8 cellular contexts compared by ENCODE assay signal in genomic region chr2:68943581-68944568, GRCh38. TPM values are rescaled to one million over a fixed set of nuclear protein-coding genes. Genes with fewer than 3 reads are reported as not detected.
DNase-seq lines count a peak whose midpoint lies in the region; ATAC-seq and TF ChIP-seq lines count a peak whose summit lies in the region.

No MANE protein-coding gene starts in this region.

- POLR2A ChIA-PET in A673 (lab: Charles Lee; ENCODE audit: low non-redundant PET) = interaction anchor here (0.6 kb wide), 2 partner anchors 11 to 634 kb away, joined by 3 read pairs; no protein-coding TSS in a partner anchor

- no peak for TF ChIP-seq POLR2A in heart left ventricle (IDR thresholded peaks at IDR 0.05)
- no peak for TF ChIP-seq POLR2A in GM18505 (IDR thresholded peaks at IDR 0.05; ENCODE audit: borderline replicate concordance, extremely low read depth, insufficient read depth, insufficient read length)

- no peaks in the 10 kb centered on the region for H3K9me3 ChIP-seq in A673 (ENCODE audit: low read depth, low read length, poor library complexity, severe bottlenecking)
- H3K9me3 ChIP-seq in heart left ventricle = peaks cover 0 to 8% (median 0%) of the 10 kb centered on the region in 12 donors

- DNase-seq in A673 (ENCODE audit: low spot score) (peak; percentile 83), NCI-H1105 (lab: John Stamatoyannopoulos, UW) (peak; percentile 31), heart left ventricle (peak in 3 of 5 donors; percentile 40 to 52 (median 44)), pons (ENCODE audit: low spot score) (peak; percentile 63)
- peak; percentile 16 for DNase-seq in activated naive CD8-positive, alpha-beta T cell treated with anti-CD3 and anti-CD28 coated beads, Interleukin-2, amount 50 U/mL, for 16 hours (ENCODE audit: low read depth, low spot score)

- no peak overlapping the region for H3K27ac ChIP-seq in A673 (ENCODE audit: low read depth, low read length, poor library complexity, severe bottlenecking)
- no peak overlapping the region for H3K27ac ChIP-seq in heart left ventricle

- H3K27me3 ChIP-seq in A673 (replicated peaks; ENCODE audit: insufficient read depth, low read depth, low read length, poor library complexity) = no peaks in the 10 kb centered on the region
- H3K27me3 ChIP-seq in heart left ventricle = peaks cover 0 to 3% (median 0%) of the 10 kb centered on the region in 9 donors

- H3K36me3 ChIP-seq in A673 (ENCODE audit: insufficient read depth, low read length, poor library complexity, severe bottlenecking) (no peaks in the 10 kb centered on the region), heart left ventricle (no peaks in the 10 kb centered on the region)

- peak; percentile 81 for TF ChIP-seq CTCF in A673 (conservative IDR thresholded peaks at IDR 0.05; ENCODE audit: low read depth, low read length)
- peak; percentile 74 to 88 (median 80) for TF ChIP-seq CTCF in heart left ventricle (IDR thresholded peaks at IDR 0.05)

- peaks cover 5% of the 10 kb centered on the region for H3K4me1 ChIP-seq in A673 (ENCODE audit: insufficient read depth, low read length, poor library complexity, severe bottlenecking)
- H3K4me1 ChIP-seq in heart left ventricle = peaks cover 0 to 10% (median 0%) of the 10 kb centered on the region in 12 donors

- WGBS in heart left ventricle, 4 donors = 37 to 41% (median 38%) methylated on average over 21 to 27 of the region's 27 CpGs

- H3K4me3 ChIP-seq in A673 (ENCODE audit: low read depth, low read length, poor library complexity, severe bottlenecking) (no peak overlapping the region), heart left ventricle (no peak overlapping the region)

- CTCF ChIA-PET in A673 (lab: Charles Lee) = interaction anchor here (1.0 to 1.7 kb wide), 9 partner anchors 9 to 480 kb away, joined by 3 to 25 read pairs (median 3); partner anchors contain the start of gene GKN2

- no TSS peak for BruUV-seq in A673 (replicated peaks; lab: Mats Ljungman, UMichigan)

- ATAC-seq in GM18867 (IDR thresholded peaks at IDR 0.05; ENCODE audit: unreplicated experiment) = peak; percentile 45
- ATAC-seq in SK-N-SH treated with all-trans-retinoic acid at 6 μM for 48 hours = peak; percentile 97
- peak; percentile 58 to 71 (median 70) for ATAC-seq in heart left ventricle
- no peak for ATAC-seq in GM18505 (IDR thresholded peaks at IDR 0.05; ENCODE audit: unreplicated experiment)

- intact Hi-C loops in A673 (cut with micrococcal nuclease; ENCODE audit: unreplicated experiment) = loop anchor here (1.0 to 5.0 kb wide), 2 partner anchors 153 to 363 kb away; no protein-coding TSS in a partner anchor
- intact Hi-C loops in heart left ventricle (cut with DNase I) = loop anchor here in 9 of 10 donors (1.0 to 10.0 kb wide), 5 partner anchors 68 to 363 kb away; partner anchors contain the start of gene ANTXR1 (in 2 of the 9)

TF ChIP-seq in SK-N-SH treated with all-trans-retinoic acid at 6 μM for 48 hours, 23 proteins besides CTCF, POLR2A, EP300 and RAD21:
- no peak for TF ChIP-seq ZNF8 (CRISPR knock-in tag; IDR thresholded peaks at IDR 0.05)
- no peak for TF ChIP-seq ZNF70 (CRISPR knock-in tag; IDR thresholded peaks at IDR 0.05)
- no peak for TF ChIP-seq ZFP3 (CRISPR knock-in tag; IDR thresholded peaks at IDR 0.05)
- no peak for TF ChIP-seq CREB5 (CRISPR knock-in tag; IDR thresholded peaks at IDR 0.05; ENCODE audit: low read depth)
- TF ChIP-seq PPARA (CRISPR knock-in tag; IDR thresholded peaks at IDR 0.05; ENCODE audit: borderline replicate concordance) = no peak
- no peak for TF ChIP-seq ESRRG (CRISPR knock-in tag; IDR thresholded peaks at IDR 0.05)
- no peak for TF ChIP-seq ZFP30 (CRISPR knock-in tag; IDR thresholded peaks at IDR 0.05)
- no peak for TF ChIP-seq CSRNP3 (CRISPR knock-in tag; IDR thresholded peaks at IDR 0.05)
- no peak for TF ChIP-seq TSHZ2 (CRISPR knock-in tag; IDR thresholded peaks at IDR 0.05)
- no peak for TF ChIP-seq CSDC2 (CRISPR knock-in tag; IDR thresholded peaks at IDR 0.05)
- no peak for TF ChIP-seq TCF4 (CRISPR knock-in tag; IDR thresholded peaks at IDR 0.05; ENCODE audit: borderline replicate concordance)

RNA-seq across cellular contexts. Expression of gene GKN2, which starts 8.8 kb away (rescaled TPM):
- total RNA-seq in A673 (2021) (not detected in 2 replicates), heart left ventricle (not detected)
- polyA plus RNA-seq in heart left ventricle = not detected

RNA-seq across cellular contexts. Expression of gene GKN1, which starts 30.6 kb away (rescaled TPM):
- total RNA-seq in A673 (2021) = not detected in 2 replicates
- total RNA-seq in heart left ventricle = not detected
- not detected for polyA plus RNA-seq in heart left ventricle

Comparison
In these comparisons a context has a peak if more than half of its experiments do, and no peak if none do; other contexts are left out.
1. DNase-seq: peak in every context shown above with its lines; median percentile 83 in A673; 63 in pons; 44 in heart left ventricle; 31 in NCI-H1105; 16 in activated naive CD8-positive, alpha-beta T cell treated with anti-CD3 and anti-CD28 coated beads, Interleukin-2, amount 50 U/mL, for 16 hours.